ENCODE assay signal across 9 cellular contexts in genomic region chr12:99985631-99986030, GRCh38.
DNase-seq lines count a peak whose midpoint lies in the region; ATAC-seq and FAIRE-seq lines count a peak whose summit lies in the region.
"Had no signal": no experiment of that assay in that cellular context is flagged by ENCODE, and none has a peak within 500 bp of the region (broad histone marks: within the 10 kb centered on the region; RNA-seq: fewer than 3 reads in every experiment).

No MANE protein-coding gene starts in this region.

- no peaks in the 10 kb centered on the region for H3K9me3 Mint-ChIP-seq in stimulated activated naive CD8-positive, alpha-beta T cell treated with anti-CD3 and anti-CD28 coated beads, Interleukin-15, Interleukin-2, amounts not matched to agents 100 ng/mL and 50 ng/mL, for 24 hours

- H3K27ac ChIP-seq in mucosa of rectum (ENCODE audit: low read depth in 2 of 2, low read length in 2 of 2), result no peak overlapping the region

- H3K36me3 ChIP-seq in adipocyte (ENCODE audit: control insufficient read depth, insufficient read depth, low read length, severe bottlenecking) (no peaks in the 10 kb centered on the region), mucosa of rectum (ENCODE audit: control insufficient read depth in 2 of 2, insufficient read depth in 2 of 2, low read length in 2 of 2) (no peaks in the 10 kb centered on the region)
- H3K36me3 ChIP-seq: left lung had no signal

- ATAC-seq in stimulated activated naive CD8-positive, alpha-beta T cell treated with anti-CD3 and anti-CD28 coated beads, Interleukin-15, Interleukin-2, amounts not matched to agents 100 U/mL and 50 U/mL, for 24 hours, result no peak
- no peak for ATAC-seq in GM18870 (IDR thresholded peaks at IDR 0.05; ENCODE audit: unreplicated experiment)
- no peak for ATAC-seq in HG02981 (IDR thresholded peaks at IDR 0.05; ENCODE audit: unreplicated experiment)

- H3K4me1 ChIP-seq in adipocyte (ENCODE audit: control insufficient read depth, insufficient read depth, low read length), result peaks cover 15% of the 10 kb centered on the region
- H3K4me1 ChIP-seq in mucosa of rectum (ENCODE audit: control insufficient read depth in 2 of 2, insufficient read depth in 2 of 2, low read length in 2 of 2), result no peaks in the 10 kb centered on the region

- H3K4me1 Mint-ChIP-seq in stimulated activated naive CD8-positive, alpha-beta T cell treated with anti-CD3 and anti-CD28 coated beads, Interleukin-15, Interleukin-2, amounts not matched to agents 100 ng/mL and 50 ng/mL, for 24 hours (ENCODE audit: low read depth), result peaks cover 15% of the 10 kb centered on the region

- FAIRE-seq in urothelium cell line (lab: Jason Lieb, UNC), result no peak

- H3K9ac ChIP-seq in adipocyte (ENCODE audit: low read length), result peak overlapping the region; percentile 86
- H3K9ac ChIP-seq in mucosa of rectum (ENCODE audit: low read depth in 1 of 2, low read length in 2 of 2), result no peak overlapping the region

- H3K4me3 ChIP-seq in adipocyte (ENCODE audit: low read length), result peak overlapping the region; percentile 88
- peak overlapping the region; percentile 45 to 65 for H3K4me3 ChIP-seq in mucosa of rectum (ENCODE audit: low read length in 2 of 2)

- no peak for DNase-seq in stimulated activated naive CD8-positive, alpha-beta T cell treated with anti-CD3 and anti-CD28 coated beads, Interleukin-15, Interleukin-2, amounts not matched to agents 100 U/mL and 50 U/mL, for 24 hours
- DNase-seq in adipocyte (ENCODE audit: low read depth) (no peak), D341Med (ENCODE audit: low spot score) (no peak), urothelium cell line (ENCODE audit: low spot score) (no peak)
- DNase-seq: left lung had no signal

- H3K27me3 ChIP-seq in adipocyte (replicated peaks; ENCODE audit: control insufficient read depth, insufficient read depth, low read length), result no peaks in the 10 kb centered on the region
- peaks cover 0 to 4% of the 10 kb centered on the region in 2 donors for H3K27me3 ChIP-seq in mucosa of rectum (ENCODE audit: control insufficient read depth in 2 of 2, insufficient read depth in 2 of 2, low read length in 2 of 2)

- H3K4me3 Mint-ChIP-seq in stimulated activated naive CD8-positive, alpha-beta T cell treated with anti-CD3 and anti-CD28 coated beads, Interleukin-15, Interleukin-2, amounts not matched to agents 100 ng/mL and 50 ng/mL, for 24 hours, result peak overlapping the region; percentile 60

- H3K36me3 Mint-ChIP-seq in stimulated activated naive CD8-positive, alpha-beta T cell treated with anti-CD3 and anti-CD28 coated beads, Interleukin-15, Interleukin-2, amounts not matched to agents 100 ng/mL and 50 ng/mL, for 24 hours (ENCODE audit: low read depth), result no peaks in the 10 kb centered on the region

- peaks cover 66% of the 10 kb centered on the region for H3K27me3 Mint-ChIP-seq in stimulated activated naive CD8-positive, alpha-beta T cell treated with anti-CD3 and anti-CD28 coated beads, Interleukin-15, Interleukin-2, amounts not matched to agents 100 ng/mL and 50 ng/mL, for 24 hours

- H3K9me3 ChIP-seq in adipocyte (ENCODE audit: control insufficient read depth, low read length) (no peaks in the 10 kb centered on the region), mucosa of rectum (ENCODE audit: control insufficient read depth in 2 of 2, low read length in 2 of 2) (no peaks in the 10 kb centered on the region)
- H3K9me3 ChIP-seq: left lung had no signal

- no peak overlapping the region for H3K27ac Mint-ChIP-seq in stimulated activated naive CD8-positive, alpha-beta T cell treated with anti-CD3 and anti-CD28 coated beads, Interleukin-15, Interleukin-2, amounts not matched to agents 100 ng/mL and 50 ng/mL, for 24 hours
